20 cellular contexts compared by ENCODE assay signal in the genomic region with DNA sequence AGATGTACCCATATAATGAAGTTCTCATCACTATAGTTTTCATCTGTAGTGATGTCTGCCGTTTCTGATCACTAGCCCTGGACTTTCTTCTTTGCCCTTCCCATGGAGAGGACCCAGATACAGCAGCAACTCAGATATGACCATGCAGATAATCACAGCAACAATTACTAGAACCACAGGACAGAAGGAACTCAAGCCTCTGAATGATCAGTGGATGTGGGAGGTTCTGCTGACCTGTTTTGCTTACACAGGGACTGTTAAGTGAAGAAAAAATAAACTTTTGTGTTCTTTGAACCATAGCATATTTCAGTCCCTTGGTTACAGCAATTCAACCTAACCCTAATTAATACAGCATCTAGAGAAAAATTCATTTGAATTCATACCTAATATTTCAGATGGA.
DNase-seq lines count a peak whose midpoint lies in the region; ATAC-seq, FAIRE-seq and TF ChIP-seq lines count a peak whose summit lies in the region.
"Had no signal": no experiment of that assay in that cellular context is flagged by ENCODE, and none has a peak within 500 bp of the region (broad histone marks: within the 10 kb centered on the region; RNA-seq: fewer than 3 reads in every experiment).

No MANE protein-coding gene starts in this region.

- ATAC-seq in right lobe of liver, result peak; percentile 41 to 67 (median 48)
- ATAC-seq in naive thymus-derived CD8-positive, alpha-beta T cell, result no peak

- no peaks in the 10 kb centered on the region for H3K9me3 Mint-ChIP-seq in astrocyte (ENCODE audit: unreplicated experiment)
- H3K9me3 Mint-ChIP-seq in naive thymus-derived CD8-positive, alpha-beta T cell, result no peaks in the 10 kb centered on the region
- H3K9me3 Mint-ChIP-seq: CD8-positive, alpha-beta memory T cell; H9 had no signal

- FAIRE-seq in astrocyte (lab: Jason Lieb, UNC) (peak; percentile 32), small intestine (lab: Jason Lieb, UNC) (no peak)
- FAIRE-seq: GM12892, GM18507, H1, HTR-8/SVneo had no signal

- H3K27ac Mint-ChIP-seq in astrocyte (ENCODE audit: unreplicated experiment), result no peak overlapping the region
- no peak overlapping the region for H3K27ac Mint-ChIP-seq in naive thymus-derived CD8-positive, alpha-beta T cell
- H3K27ac Mint-ChIP-seq: B cell had no signal

- no peak overlapping the region for H3K4me2 ChIP-seq in astrocyte (ENCODE audit: low read length)
- H3K4me2 ChIP-seq: BLaER1 treated with 17β-estradiol and CSF1 and Interleukin-3, amounts not matched to agents 10 nM and 100 nM had no signal

- DNase-seq in astrocyte (ENCODE audit: low read depth) (no peak), left kidney (ENCODE audit: low read depth, low spot score) (peak; percentile 21), right lobe of liver (no peak), small intestine (peak; percentile 38), GM19238 (ENCODE audit: insufficient read length, low spot score) (no peak), NCI-H1417 treated with DMSO at 0.1 percent for 48 hours (lab: John Stamatoyannopoulos, UW) (no peak), DMS 273 treated with DMSO at 0.1 percent for 48 hours (lab: John Stamatoyannopoulos, UW) (no peak)
- no peak for DNase-seq in naive thymus-derived CD8-positive, alpha-beta T cell
- DNase-seq: CD8-positive, alpha-beta memory T cell; COR-L47; DMS153; DMS79; GDM1; H9 had no signal

- peaks cover 25% of the 10 kb centered on the region for H3K79me2 ChIP-seq in astrocyte (ENCODE audit: insufficient read depth, low read length)

- POLR2A ChIA-PET in naive thymus-derived CD8-positive, alpha-beta T cell (lab: Charles Lee), result no interaction called here

- no peaks in the 10 kb centered on the region for H3K27me3 Mint-ChIP-seq in astrocyte (ENCODE audit: low read depth, unreplicated experiment)
- no peaks in the 10 kb centered on the region for H3K27me3 Mint-ChIP-seq in naive thymus-derived CD8-positive, alpha-beta T cell
- H3K27me3 Mint-ChIP-seq: B cell; CD8-positive, alpha-beta memory T cell had no signal

- peaks cover 12% of the 10 kb centered on the region for H3K4me1 ChIP-seq in astrocyte (ENCODE audit: insufficient read depth, low read length)
- peaks cover 0 to 37% (median 10%) of the 10 kb centered on the region in 4 donors for H3K4me1 ChIP-seq in right lobe of liver
- H3K4me1 ChIP-seq in small intestine (ENCODE audit: control insufficient read depth in 2 of 2, insufficient read depth in 1 of 2, low read depth in 1 of 2, low read length in 1 of 2), result no peaks in the 10 kb centered on the region
- H3K4me1 ChIP-seq: BLaER1 treated with 17β-estradiol and CSF1 and Interleukin-3, amounts not matched to agents 10 nM and 100 nM had no signal

- H3K27me3 ChIP-seq in astrocyte (ENCODE audit: insufficient read depth, low read length) (no peaks in the 10 kb centered on the region), right lobe of liver (no peaks in the 10 kb centered on the region), small intestine (ENCODE audit: control insufficient read depth in 2 of 2, insufficient read depth in 2 of 2, low read length in 2 of 2) (no peaks in the 10 kb centered on the region)
- H3K27me3 ChIP-seq: BLaER1 treated with 17β-estradiol and CSF1 and Interleukin-3, amounts not matched to agents 10 nM and 100 nM had no signal

- H3K36me3 ChIP-seq in astrocyte (ENCODE audit: insufficient read depth, low read length), result peaks cover 2% of the 10 kb centered on the region
- peaks cover 0 to 24% (median 6%) of the 10 kb centered on the region in 4 donors for H3K36me3 ChIP-seq in right lobe of liver
- H3K36me3 ChIP-seq in small intestine (ENCODE audit: control insufficient read depth in 2 of 2, insufficient read depth in 2 of 2, low read length in 2 of 2), result peaks cover 0 to 8% of the 10 kb centered on the region in 2 donors

- intact Hi-C loops in right lobe of liver (cut with DNase I), result no loop called here

- no peak overlapping the region for H2AFZ ChIP-seq in astrocyte (ENCODE audit: low read depth, low read length)

- H3K4me1 Mint-ChIP-seq in astrocyte (ENCODE audit: low read depth, unreplicated experiment), result peaks cover 16% of the 10 kb centered on the region
- H3K4me1 Mint-ChIP-seq in naive thymus-derived CD8-positive, alpha-beta T cell, result peaks cover 0 to 14% (median 6%) of the 10 kb centered on the region in 4 donors
- H3K4me1 Mint-ChIP-seq: B cell had no signal

- no peak for TF ChIP-seq CTCF in astrocyte (IDR thresholded peaks at IDR 0.05; ENCODE audit: insufficient read depth, low read depth, low read length)
- no peak for TF ChIP-seq CTCF in right lobe of liver (IDR thresholded peaks at IDR 0.05)

- no peak overlapping the region for H3K27ac ChIP-seq in astrocyte (ENCODE audit: low read depth, low read length)
- H3K27ac ChIP-seq in right lobe of liver, result peak overlapping the region in 1 of 3 donors; percentile 42
- no peak overlapping the region for H3K27ac ChIP-seq in small intestine (ENCODE audit: low read depth in 1 of 2, low read length in 1 of 2)
- H3K27ac ChIP-seq: BLaER1 treated with 17β-estradiol and CSF1 and Interleukin-3, amounts not matched to agents 10 nM and 100 nM had no signal

- H3K4me3 ChIP-seq in astrocyte (ENCODE audit: insufficient read depth, low read depth, low read length) (no peak overlapping the region), right lobe of liver (no peak overlapping the region), small intestine (ENCODE audit: low read depth in 1 of 2, low read length in 2 of 2) (no peak overlapping the region)
- H3K4me3 ChIP-seq: BLaER1 treated with 17β-estradiol and CSF1 and Interleukin-3, amounts not matched to agents 10 nM and 100 nM had no signal

- H4K20me1 ChIP-seq in astrocyte (ENCODE audit: insufficient read depth, low read length), result peaks cover 11% of the 10 kb centered on the region
- H4K20me1 ChIP-seq: BLaER1 treated with 17β-estradiol and CSF1 and Interleukin-3, amounts not matched to agents 10 nM and 100 nM had no signal

- no peak overlapping the region for H3K9ac ChIP-seq in astrocyte (ENCODE audit: low read length)
- H3K9ac ChIP-seq: BLaER1 treated with 17β-estradiol and CSF1 and Interleukin-3, amounts not matched to agents 10 nM and 100 nM had no signal

- 22% methylated on average over 1 of the region's 1 CpG for WGBS in right lobe of liver (ENCODE audit: insufficient coverage, low coverage, low lambda C conversion rate, missing lambda C conversion rate)
- WGBS in small intestine, 3 donors, result 43 to 67% (median 48%) methylated on average over 1 of the region's 1 CpG

- H3K9me3 ChIP-seq in astrocyte (ENCODE audit: insufficient read depth, low read depth, low read length) (no peaks in the 10 kb centered on the region), right lobe of liver (no peaks in the 10 kb centered on the region), small intestine (ENCODE audit: control insufficient read depth, low read depth) (no peaks in the 10 kb centered on the region)

- TF ChIP-seq POLR2A in right lobe of liver (IDR thresholded peaks at IDR 0.05), result no peak

- H3K4me3 Mint-ChIP-seq in astrocyte (ENCODE audit: unreplicated experiment), result no peak overlapping the region
- H3K4me3 Mint-ChIP-seq in naive thymus-derived CD8-positive, alpha-beta T cell, result no peak overlapping the region
- H3K4me3 Mint-ChIP-seq: B cell; CD8-positive, alpha-beta memory T cell; H9 had no signal

- H3K36me3 Mint-ChIP-seq in astrocyte (ENCODE audit: low read depth, unreplicated experiment), result peaks cover 13% of the 10 kb centered on the region
- H3K36me3 Mint-ChIP-seq in naive thymus-derived CD8-positive, alpha-beta T cell, result peaks cover 26 to 50% (median 36%) of the 10 kb centered on the region in 3 donors

Comparison
In these comparisons a context has a peak if more than half of its experiments do, and no peak if none do; other contexts are left out.
1. DNase-seq: peak in left kidney (single experiment) and small intestine (single experiment); none in astrocyte (single experiment), right lobe of liver (0 of 3), GM19238 (single experiment), naive thymus-derived CD8-positive, alpha-beta T cell (0 of 10), NCI-H1417 treated with DMSO at 0.1 percent for 48 hours (single experiment) and DMS 273 treated with DMSO at 0.1 percent for 48 hours (single experiment).
2. ATAC-seq: peak in right lobe of liver (4 of 4); none in naive thymus-derived CD8-positive, alpha-beta T cell (0 of 2).